9 cellular contexts compared by ENCODE assay signal in genomic region chr20:18005170-18005989, GRCh38. TPM values are rescaled to one million over a fixed set of nuclear protein-coding genes. Genes with fewer than 3 reads are reported as not detected.
DNase-seq lines count a peak whose midpoint lies in the region; ATAC-seq and TF ChIP-seq lines count a peak whose summit lies in the region.
"Had no signal": no experiment of that assay in that cellular context is flagged by ENCODE, and none has a peak within 500 bp of the region (broad histone marks: within the 10 kb centered on the region; RNA-seq: fewer than 3 reads in every experiment).

No MANE protein-coding gene starts in this region.

- peak; percentile 97 for DNase-seq in renal cortical epithelial cell (ENCODE audit: low read depth)
- DNase-seq in DMS153 treated with DMSO at 0.1 percent for 48 hours (lab: John Stamatoyannopoulos, UW; ENCODE audit: unreplicated experiment): no peak
- no peak for DNase-seq in hippocampal formation (lab: John Stamatoyannopoulos, UW)
- no peak for DNase-seq in dermis blood vessel endothelial cell
- no peak for DNase-seq in activated T-helper 1 cell treated with anti-CD3 and anti-CD28 coated beads, Interleukin-12 subunit alpha, Interleukin-12 subunit beta, Interleukin-2, Interleukin-4 antibody, amounts not matched to agents 30 ng/mL and 10 ng/mL and 1 ng/mL, durations not matched to agents 14 hours and 24 hours and 36 hours (ENCODE audit: low spot score)

- peak; percentile 42 for TF ChIP-seq POLR2A in GM19193 (IDR thresholded peaks at IDR 0.05; ENCODE audit: extremely low read depth, insufficient read depth, insufficient read length)

- peaks cover 30% of the 10 kb centered on the region for H3K4me1 ChIP-seq in OCI-LY3 (ENCODE audit: low read length)

- H3K4me2 ChIP-seq in OCI-LY3 (ENCODE audit: low read length): peak overlapping the region; percentile 76

- no peaks in the 10 kb centered on the region for H4K20me1 ChIP-seq in OCI-LY3 (ENCODE audit: insufficient read depth, low read length)

- no peaks in the 10 kb centered on the region for H3K36me3 ChIP-seq in OCI-LY3 (replicated peaks; ENCODE audit: low read depth, low read length)

- peak overlapping the region; percentile 61 for H3K4me3 ChIP-seq in OCI-LY3 (ENCODE audit: low read length)

- H3K27me3 Mint-ChIP-seq in activated T-helper 1 cell treated with anti-CD3 and anti-CD28 coated beads, Interleukin-12 subunit alpha, Interleukin-12 subunit beta, Interleukin-2, Interleukin-4 antibody, amounts not matched to agents 30 ng/mL and 10 ng/mL and 1 ng/mL, durations not matched to agents 14 hours and 24 hours and 36 hours (ENCODE audit: insufficient read depth): peaks cover 1% of the 10 kb centered on the region

- intact Hi-C loops in activated T-helper 1 cell treated with anti-CD3 and anti-CD28 coated beads, Interleukin-12 subunit alpha, Interleukin-12 subunit beta, Interleukin-2, Interleukin-4 antibody, amounts not matched to agents 30 ng/mL and 10 ng/mL and 1 ng/mL, durations not matched to agents 14 hours and 24 hours and 36 hours (cut with micrococcal nuclease): no loop called here

- no peaks in the 10 kb centered on the region for H3K27me3 ChIP-seq in OCI-LY3 (ENCODE audit: low read depth, low read length)

- peak overlapping the region; percentile 68 for H2AFZ ChIP-seq in OCI-LY3 (ENCODE audit: low read depth, low read length)

- no peak overlapping the region for H3K4me3 Mint-ChIP-seq in activated T-helper 1 cell treated with anti-CD3 and anti-CD28 coated beads, Interleukin-12 subunit alpha, Interleukin-12 subunit beta, Interleukin-2, Interleukin-4 antibody, amounts not matched to agents 30 ng/mL and 10 ng/mL and 1 ng/mL, durations not matched to agents 14 hours and 24 hours and 36 hours
- H3K4me3 Mint-ChIP-seq: brain had no signal

- no peaks in the 10 kb centered on the region for H3K9me3 Mint-ChIP-seq in activated T-helper 1 cell treated with anti-CD3 and anti-CD28 coated beads, Interleukin-12 subunit alpha, Interleukin-12 subunit beta, Interleukin-2, Interleukin-4 antibody, amounts not matched to agents 30 ng/mL and 10 ng/mL and 1 ng/mL, durations not matched to agents 14 hours and 24 hours and 36 hours

- no peak overlapping the region for H3K27ac Mint-ChIP-seq in activated T-helper 1 cell treated with anti-CD3 and anti-CD28 coated beads, Interleukin-12 subunit alpha, Interleukin-12 subunit beta, Interleukin-2, Interleukin-4 antibody, amounts not matched to agents 30 ng/mL and 10 ng/mL and 1 ng/mL, durations not matched to agents 14 hours and 24 hours and 36 hours

- peak overlapping the region; percentile 44 for H3K27ac ChIP-seq in OCI-LY3 (ENCODE audit: low read length)

- no peaks in the 10 kb centered on the region for H3K36me3 Mint-ChIP-seq in activated T-helper 1 cell treated with anti-CD3 and anti-CD28 coated beads, Interleukin-12 subunit alpha, Interleukin-12 subunit beta, Interleukin-2, Interleukin-4 antibody, amounts not matched to agents 30 ng/mL and 10 ng/mL and 1 ng/mL, durations not matched to agents 14 hours and 24 hours and 36 hours (ENCODE audit: low read depth)
- H3K36me3 Mint-ChIP-seq: brain had no signal

- no peaks in the 10 kb centered on the region for H3K79me2 ChIP-seq in OCI-LY3 (ENCODE audit: low read length)

- no peaks in the 10 kb centered on the region for H3K4me1 Mint-ChIP-seq in activated T-helper 1 cell treated with anti-CD3 and anti-CD28 coated beads, Interleukin-12 subunit alpha, Interleukin-12 subunit beta, Interleukin-2, Interleukin-4 antibody, amounts not matched to agents 30 ng/mL and 10 ng/mL and 1 ng/mL, durations not matched to agents 14 hours and 24 hours and 36 hours (ENCODE audit: low read depth)

- TF ChIP-seq CTCF in OCI-LY3 (IDR thresholded peaks at IDR 0.05; ENCODE audit: low read depth, low read length): no peak

- no peaks in the 10 kb centered on the region for H3K9me3 ChIP-seq in OCI-LY3 (ENCODE audit: insufficient read depth, low read length)

- peak overlapping the region; percentile 41; the same call in 1 of the 2 replicates for H3K9ac ChIP-seq in OCI-LY3 (ENCODE audit: low read length)

- ATAC-seq in HG02852 (IDR thresholded peaks at IDR 0.05; ENCODE audit: unreplicated experiment): peak; percentile 87

RNA-seq across cellular contexts. Expression of gene MGME1, which starts 36.6 kb away (rescaled TPM):
- total RNA-seq in renal cortical epithelial cell: 7.8 and 12.9 TPM in 2 replicates
- 8.5 and 21.5 TPM in 2 replicates for total RNA-seq in dermis blood vessel endothelial cell
- total RNA-seq in activated T-helper 1 cell treated with anti-CD3 and anti-CD28 coated beads, Interleukin-12 subunit alpha, Interleukin-12 subunit beta, Interleukin-2, Interleukin-4 antibody, amounts not matched to agents 30 ng/mL and 10 ng/mL and 1 ng/mL, durations not matched to agents 14 hours and 24 hours and 36 hours: 32.1 and 33.6 TPM in 2 replicates

RNA-seq across cellular contexts. Expression of gene SNX5, which starts 36.8 kb away (rescaled TPM):
- total RNA-seq in renal cortical epithelial cell (117 and 165 TPM in 2 replicates), dermis blood vessel endothelial cell (97.3 and 135 TPM in 2 replicates)
- total RNA-seq in activated T-helper 1 cell treated with anti-CD3 and anti-CD28 coated beads, Interleukin-12 subunit alpha, Interleukin-12 subunit beta, Interleukin-2, Interleukin-4 antibody, amounts not matched to agents 30 ng/mL and 10 ng/mL and 1 ng/mL, durations not matched to agents 14 hours and 24 hours and 36 hours: 238 and 248 TPM in 2 replicates

RNA-seq across cellular contexts. Expression of gene OVOL2, which starts 52.3 kb away (rescaled TPM):
- total RNA-seq in renal cortical epithelial cell (0.15 and 2.1 TPM in 2 replicates), dermis blood vessel endothelial cell (not detected in 2 replicates)
- not detected in 2 replicates for total RNA-seq in activated T-helper 1 cell treated with anti-CD3 and anti-CD28 coated beads, Interleukin-12 subunit alpha, Interleukin-12 subunit beta, Interleukin-2, Interleukin-4 antibody, amounts not matched to agents 30 ng/mL and 10 ng/mL and 1 ng/mL, durations not matched to agents 14 hours and 24 hours and 36 hours
